8 cellular contexts compared by ENCODE assay signal in the genomic region with DNA sequence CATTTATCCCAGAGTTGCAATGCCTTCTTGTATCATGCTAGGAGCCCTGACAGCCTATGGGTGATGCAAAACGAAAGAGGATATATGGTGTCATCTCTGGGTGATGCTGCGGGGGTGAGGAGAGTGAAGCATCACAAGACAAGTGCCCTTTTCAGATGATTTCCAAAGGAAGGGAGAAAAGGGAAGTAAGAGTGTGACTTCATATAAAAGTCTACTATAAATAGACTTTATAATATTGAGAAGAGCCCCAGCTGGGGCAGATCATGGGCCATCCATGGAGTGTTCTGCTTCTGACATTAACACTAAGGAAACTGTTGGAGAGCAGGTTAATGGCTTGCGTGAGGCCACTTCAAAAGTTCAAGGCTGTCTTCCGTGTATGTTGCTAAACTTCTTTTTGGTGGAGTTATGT.
DNase-seq lines count a peak whose midpoint lies in the region; ATAC-seq and TF ChIP-seq lines count a peak whose summit lies in the region.
"Had no signal": no experiment of that assay in that cellular context is flagged by ENCODE, and none has a peak within 500 bp of the region (broad histone marks: within the 10 kb centered on the region; RNA-seq: fewer than 3 reads in every experiment).

No MANE protein-coding gene starts in this region.

- H3K4me3 ChIP-seq in OCI-LY3 (ENCODE audit: low read length) (peak overlapping the region; percentile 100), mucosa of rectum (ENCODE audit: low read length in 2 of 2) (no peak overlapping the region), WERI-Rb-1 (ENCODE audit: low read depth, low read length) (no peak overlapping the region)
- H3K4me3 ChIP-seq: psoas muscle had no signal

- H4K20me1 ChIP-seq in OCI-LY3 (ENCODE audit: insufficient read depth, low read length): peaks cover 91% of the 10 kb centered on the region

- peak overlapping the region; percentile 96 for H3K4me2 ChIP-seq in OCI-LY3 (ENCODE audit: low read length)

- no peak overlapping the region for H2AFZ ChIP-seq in OCI-LY3 (ENCODE audit: low read depth, low read length)

- H3K27ac ChIP-seq in OCI-LY3 (ENCODE audit: low read length) (peak overlapping the region; percentile 93), mucosa of rectum (ENCODE audit: low read depth in 2 of 2, low read length in 2 of 2) (peak overlapping the region; percentile 44 to 63), WERI-Rb-1 (no peak overlapping the region)
- H3K27ac ChIP-seq: psoas muscle had no signal

- DNase-seq in DMS79 (lab: John Stamatoyannopoulos, UW): no peak
- no peak for DNase-seq in WERI-Rb-1
- no peak for DNase-seq in AG08396 (ENCODE audit: low spot score)
- DNase-seq: psoas muscle had no signal

- H3K4me1 ChIP-seq in OCI-LY3 (ENCODE audit: low read length) (peaks cover 59% of the 10 kb centered on the region), mucosa of rectum (ENCODE audit: control insufficient read depth in 2 of 2, insufficient read depth in 2 of 2, low read length in 2 of 2) (peaks cover 5 to 10% of the 10 kb centered on the region in 2 donors)

- H3K36me3 ChIP-seq in OCI-LY3 (replicated peaks; ENCODE audit: low read depth, low read length) (peaks cover 86% of the 10 kb centered on the region), mucosa of rectum (ENCODE audit: control insufficient read depth in 2 of 2, insufficient read depth in 2 of 2, low read length in 2 of 2) (no peaks in the 10 kb centered on the region), WERI-Rb-1 (peaks cover 5% of the 10 kb centered on the region; the same call in 1 of the 2 replicates)

- H3K9ac ChIP-seq in OCI-LY3 (ENCODE audit: low read length) (peak overlapping the region; percentile 99), mucosa of rectum (ENCODE audit: low read depth in 1 of 2, low read length in 2 of 2) (no peak overlapping the region)

- TF ChIP-seq CTCF in OCI-LY3 (IDR thresholded peaks at IDR 0.05; ENCODE audit: low read depth, low read length) (no peak), WERI-Rb-1 (IDR thresholded peaks at IDR 0.05; ENCODE audit: low read depth, low read length) (no peak)

- H3K9me3 ChIP-seq in OCI-LY3 (ENCODE audit: insufficient read depth, low read length) (no peaks in the 10 kb centered on the region), mucosa of rectum (ENCODE audit: control insufficient read depth in 2 of 2, low read length in 2 of 2) (no peaks in the 10 kb centered on the region), WERI-Rb-1 (ENCODE audit: severe bottlenecking) (no peaks in the 10 kb centered on the region)
- H3K9me3 ChIP-seq: psoas muscle had no signal

- H3K27me3 ChIP-seq in OCI-LY3 (ENCODE audit: low read depth, low read length) (no peaks in the 10 kb centered on the region), mucosa of rectum (ENCODE audit: control insufficient read depth in 2 of 2, insufficient read depth in 2 of 2, low read length in 2 of 2) (no peaks in the 10 kb centered on the region), WERI-Rb-1 (ENCODE audit: insufficient read depth, low read depth, severe bottlenecking) (no peaks in the 10 kb centered on the region)

- H3K79me2 ChIP-seq in OCI-LY3 (ENCODE audit: low read length): peaks cover 98% of the 10 kb centered on the region

- peak; percentile 69 for ATAC-seq in GM18868 (IDR thresholded peaks at IDR 0.05; ENCODE audit: unreplicated experiment)
- peak; percentile 61 for ATAC-seq in HG02642 (IDR thresholded peaks at IDR 0.05; ENCODE audit: poor library complexity, unreplicated experiment)
